Comparison of ENCODE assay signal across 15 cellular contexts in the genomic region with DNA sequence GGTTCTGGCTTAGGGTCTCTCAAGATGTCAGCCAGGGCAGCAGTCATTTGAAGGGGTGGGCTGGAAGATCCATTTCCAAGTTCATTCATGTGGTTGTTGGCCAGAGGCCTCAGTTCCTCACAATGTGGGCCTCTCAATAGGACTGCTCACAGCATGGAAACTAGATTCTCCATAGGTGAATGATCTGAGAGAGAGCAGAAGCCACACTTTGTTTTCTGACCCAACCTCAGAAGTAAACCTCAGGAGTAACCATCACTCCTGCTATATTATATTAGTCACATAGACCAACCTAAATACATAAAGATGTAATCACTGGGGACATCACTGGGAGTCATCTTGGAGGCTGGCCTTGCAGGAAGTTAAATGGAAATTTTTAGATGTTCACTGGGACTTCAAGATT. TPM values are rescaled to one million over a fixed set of nuclear protein-coding genes. Genes with fewer than 3 reads are reported as not detected.
"Had no signal": no experiment of that assay in that cellular context is flagged by ENCODE, and none has a peak within 500 bp of the region (broad histone marks: within the 10 kb centered on the region; RNA-seq: fewer than 3 reads in every experiment).

No MANE protein-coding gene starts in this region.

- H3K27ac ChIP-seq: adrenal gland, epithelial cell of prostate, neutrophil, transverse colon had no signal

- H3K27me3 ChIP-seq: adrenal gland, neutrophil, transverse colon had no signal

- ATAC-seq: natural killer cell had no signal

- H3K4me3 ChIP-seq: adrenal gland, transverse colon had no signal

- H3K36me3 ChIP-seq: adrenal gland, transverse colon had no signal

- H3K9me3 ChIP-seq: adrenal gland, neutrophil, transverse colon had no signal

- DNase-seq: activated naive CD4-positive, alpha-beta T cell; activated T-cell treated with anti-CD3 and anti-CD28 coated beads, Interleukin-2, amount 50 U/mL, for 4 hours; adrenal gland; foreskin melanocyte; immature natural killer cell; mesendoderm; natural killer cell; stimulated activated CD4-positive, alpha-beta T cell treated with anti-CD3 and anti-CD28 coated beads, Interleukin-12 subunit alpha, Interleukin-12 subunit beta, amount 100 ng/mL, for 4 hours; stimulated activated CD4-positive, alpha-beta T cell treated with anti-CD3 and anti-CD28 coated beads, Interleukin-2, amount 100 ng/mL, for 24 hours; substantia nigra; T-helper 9 cell; transverse colon had no signal

RNA-seq across cellular contexts. Expression of a gene that starts 46.2 kb away (rescaled TPM):
- polyA plus RNA-seq: adrenal gland, fibroblast of lung, immature natural killer cell had no signal
